Comparison of ENCODE assay signal across 18 cellular contexts in genomic region chr2:60534034-60534393, GRCh38. TPM values are rescaled to one million over a fixed set of nuclear protein-coding genes. Genes with fewer than 3 reads are reported as not detected.
DNase-seq lines count a peak whose midpoint lies in the region; ATAC-seq and TF ChIP-seq lines count a peak whose summit lies in the region.
"Had no signal": no experiment of that assay in that cellular context is flagged by ENCODE, and none has a peak within 500 bp of the region (broad histone marks: within the 10 kb centered on the region; RNA-seq: fewer than 3 reads in every experiment).

No MANE protein-coding gene starts in this region.

- H2AFZ ChIP-seq in neural cell (ENCODE audit: low read depth, low read length): no peak overlapping the region

- H3K27ac ChIP-seq in BLaER1 treated with 17β-estradiol and CSF1 and Interleukin-3, amounts not matched to agents 10 nM and 100 nM: peak overlapping the region in 8 of 11 experiments; percentile 12 to 42 (median 28); a peak in 15 of 22 replicates
- H3K27ac ChIP-seq in HL-60 (replicated peaks) (peak overlapping the region; percentile 38), brain microvascular endothelial cell (no peak overlapping the region), neural cell (ENCODE audit: low read length) (no peak overlapping the region)
- H3K27ac ChIP-seq: gastrocnemius medialis, psoas muscle, RWPE1 had no signal

- H3F3A ChIP-seq in neural cell (ENCODE audit: insufficient read depth, low read length, poor library complexity, severe bottlenecking): no peaks in the 10 kb centered on the region

- peak overlapping the region in 3 of 11 experiments; percentile 4 to 44 (median 15); a peak in 2 of 22 replicates for H3K9ac ChIP-seq in BLaER1 treated with 17β-estradiol and CSF1 and Interleukin-3, amounts not matched to agents 10 nM and 100 nM
- no peak overlapping the region for H3K9ac ChIP-seq in neural cell (ENCODE audit: low read length)

- H3K36me3 Mint-ChIP-seq in activated CD8-positive, alpha-beta memory T cell treated with anti-CD3 and anti-CD28 coated beads, Interleukin-2, amount 10 ng/mL, durations not matched to agents 7 days and 5 days: no peaks in the 10 kb centered on the region
- H3K36me3 Mint-ChIP-seq: immature natural killer cell had no signal

- H3K79me2 ChIP-seq in neural cell (replicated peaks; ENCODE audit: insufficient read depth, low read length): peaks cover 100% of the 10 kb centered on the region

- ATAC-seq in GM21619 (IDR thresholded peaks at IDR 0.05; ENCODE audit: unreplicated experiment): no peak
- no peak for ATAC-seq in GM21825 (IDR thresholded peaks at IDR 0.05; ENCODE audit: unreplicated experiment)
- ATAC-seq in activated CD8-positive, alpha-beta memory T cell treated with anti-CD3 and anti-CD28 coated beads, Interleukin-2, amount 10 ng/mL, durations not matched to agents 7 days and 5 days: no peak
- ATAC-seq: gastrocnemius medialis, psoas muscle had no signal

- no peaks in the 10 kb centered on the region for H3K4me1 Mint-ChIP-seq in activated CD8-positive, alpha-beta memory T cell treated with anti-CD3 and anti-CD28 coated beads, Interleukin-2, amount 10 ng/mL, durations not matched to agents 7 days and 5 days
- H3K4me1 Mint-ChIP-seq: immature natural killer cell had no signal

- DNase-seq in HL-60 (ENCODE audit: low read depth in 1 of 2, low spot score in 1 of 2) (no peak), brain microvascular endothelial cell (no peak), dedifferentiated amniotic fluid mesenchymal stem cell (ENCODE audit: extremely low spot score) (no peak)
- DNase-seq in activated CD8-positive, alpha-beta memory T cell treated with anti-CD3 and anti-CD28 coated beads, Interleukin-2, amount 10 ng/mL, durations not matched to agents 7 days and 5 days: no peak
- DNase-seq: activated CD4-positive, alpha-beta T cell treated with anti-CD3 and anti-CD28 coated beads, Interleukin-2, amount 50 U/mL, for 48 hours; activated effector memory CD4-positive, alpha-beta T cell treated with Interleukin-2 at 50 U/mL for 16 hours; effector CD4-positive, alpha-beta T cell; gastrocnemius medialis; immature natural killer cell; NCI-H510A; psoas muscle; stimulated activated CD8-positive, alpha-beta memory T cell treated with anti-CD3 and anti-CD28 coated beads, Interleukin-4, amount 100 ng/mL, for 48 hours; T1000 had no signal

- CTCF ChIA-PET in activated CD8-positive, alpha-beta memory T cell treated with anti-CD3 and anti-CD28 coated beads, Interleukin-2, amount 10 ng/mL, durations not matched to agents 7 days and 5 days (lab: Charles Lee): interaction anchor here (0.9 to 2.1 kb wide), 2 partner anchors 16 to 48 kb away, joined by 3 to 6 read pairs; no protein-coding TSS in a partner anchor

- peaks cover 55 to 100% (median 92%) of the 10 kb centered on the region in 10 experiments for H3K4me1 ChIP-seq in BLaER1 treated with 17β-estradiol and CSF1 and Interleukin-3, amounts not matched to agents 10 nM and 100 nM
- H3K4me1 ChIP-seq: gastrocnemius medialis, psoas muscle had no signal

- no peak overlapping the region for H3K4me3 Mint-ChIP-seq in activated CD8-positive, alpha-beta memory T cell treated with anti-CD3 and anti-CD28 coated beads, Interleukin-2, amount 10 ng/mL, durations not matched to agents 7 days and 5 days
- H3K4me3 Mint-ChIP-seq: immature natural killer cell had no signal

- no peak overlapping the region for H3K4me3 ChIP-seq in BLaER1 treated with 17β-estradiol and CSF1 and Interleukin-3, amounts not matched to agents 10 nM and 100 nM
- H3K4me3 ChIP-seq in HL-60 (replicated peaks; ENCODE audit: insufficient read depth, low read length) (no peak overlapping the region), brain microvascular endothelial cell (ENCODE audit: low read depth, low read length) (no peak overlapping the region), neural cell (ENCODE audit: low read length) (peak overlapping the region; percentile 35)
- H3K4me3 ChIP-seq: gastrocnemius medialis, psoas muscle had no signal

- no peaks in the 10 kb centered on the region for H3K9me2 ChIP-seq in neural cell (ENCODE audit: insufficient read depth, low read length)

- H4K20me1 ChIP-seq in BLaER1 treated with 17β-estradiol and CSF1 and Interleukin-3, amounts not matched to agents 10 nM and 100 nM: peaks cover 0 to 90% (median 18%) of the 10 kb centered on the region in 11 experiments; a peak in 13 of 22 replicates
- no peaks in the 10 kb centered on the region for H4K20me1 ChIP-seq in neural cell (ENCODE audit: insufficient read depth)

- in situ Hi-C loops in brain microvascular endothelial cell (cut with HindIII; ENCODE audit: low pct_ligation_motif_present, low sequenced_read_pairs): no loop called here

- H3K4me2 ChIP-seq in BLaER1 treated with 17β-estradiol and CSF1 and Interleukin-3, amounts not matched to agents 10 nM and 100 nM: peak overlapping the region; percentile 43 to 71 (median 53); a peak in 21 of 22 replicates
- H3K4me2 ChIP-seq in neural cell (ENCODE audit: low read length): no peak overlapping the region

- no peak for TF ChIP-seq EP300 in neural cell (conservative IDR thresholded peaks at IDR 0.05; ENCODE audit: poor library complexity, severe bottlenecking)

- H3K36me3 ChIP-seq in BLaER1 treated with 17β-estradiol and CSF1 and Interleukin-3, amounts not matched to agents 10 nM and 100 nM: peaks cover 0 to 75% (median 42%) of the 10 kb centered on the region in 11 experiments; a peak in 17 of 22 replicates
- H3K36me3 ChIP-seq in brain microvascular endothelial cell (replicated peaks): no peaks in the 10 kb centered on the region
- H3K36me3 ChIP-seq in neural cell (ENCODE audit: insufficient read depth, low read length): no peaks in the 10 kb centered on the region
- H3K36me3 ChIP-seq: gastrocnemius medialis had no signal

- no peaks in the 10 kb centered on the region for H3K9me3 ChIP-seq in BLaER1 treated with 17β-estradiol and CSF1 and Interleukin-3, amounts not matched to agents 10 nM and 100 nM (replicated peaks in 1 of 11)
- no peaks in the 10 kb centered on the region for H3K9me3 ChIP-seq in neural cell (ENCODE audit: low read length)
- H3K9me3 ChIP-seq: gastrocnemius medialis, psoas muscle had no signal

- H3K27ac Mint-ChIP-seq in activated CD8-positive, alpha-beta memory T cell treated with anti-CD3 and anti-CD28 coated beads, Interleukin-2, amount 10 ng/mL, durations not matched to agents 7 days and 5 days: no peak overlapping the region
- H3K27ac Mint-ChIP-seq: immature natural killer cell had no signal

- no peaks in the 10 kb centered on the region for H3K9me3 Mint-ChIP-seq in activated CD8-positive, alpha-beta memory T cell treated with anti-CD3 and anti-CD28 coated beads, Interleukin-2, amount 10 ng/mL, durations not matched to agents 7 days and 5 days (ENCODE audit: low read depth)

- no peak for TF ChIP-seq CTCF in HL-60 (IDR thresholded peaks at IDR 0.05; ENCODE audit: insufficient read depth, low read length)
- TF ChIP-seq CTCF in brain microvascular endothelial cell (IDR thresholded peaks at IDR 0.05; ENCODE audit: low read depth, low read length, missing control alignments): peak; percentile 6
- TF ChIP-seq CTCF in neural cell (IDR thresholded peaks at IDR 0.05; ENCODE audit: poor library complexity, severe bottlenecking): no peak

- no peaks in the 10 kb centered on the region for H3K27me3 ChIP-seq in BLaER1 treated with 17β-estradiol and CSF1 and Interleukin-3, amounts not matched to agents 10 nM and 100 nM
- H3K27me3 ChIP-seq in HL-60 (ENCODE audit: insufficient read depth, poor library complexity, severe bottlenecking) (no peaks in the 10 kb centered on the region), brain microvascular endothelial cell (replicated peaks) (no peaks in the 10 kb centered on the region), neural cell (ENCODE audit: insufficient read depth, low read depth, low read length) (no peaks in the 10 kb centered on the region)

- peaks cover 70% of the 10 kb centered on the region for H3K27me3 Mint-ChIP-seq in activated CD8-positive, alpha-beta memory T cell treated with anti-CD3 and anti-CD28 coated beads, Interleukin-2, amount 10 ng/mL, durations not matched to agents 7 days and 5 days

- TF ChIP-seq RAD21 in neural cell (conservative IDR thresholded peaks at IDR 0.05): no peak

TF ChIP-seq in neural cell, 6 proteins besides CTCF, POLR2A, EP300 and RAD21:
- TF ChIP-seq TAF1 (IDR thresholded peaks at IDR 0.05; ENCODE audit: low read depth) (no peak), POLR2AphosphoS5 (IDR thresholded peaks at IDR 0.05) (no peak), REST (IDR thresholded peaks at IDR 0.05; ENCODE audit: borderline replicate concordance) (no peak), EZH2 (IDR thresholded peaks at IDR 0.05; ENCODE audit: borderline replicate concordance, insufficient read depth, low read length, poor library complexity, severe bottlenecking) (no peak), MXI1 (conservative IDR thresholded peaks at IDR 0.05; ENCODE audit: poor library complexity, severe bottlenecking) (no peak), SMC3 (conservative IDR thresholded peaks at IDR 0.05; ENCODE audit: poor library complexity) (no peak)

RNA-seq across cellular contexts. Expression of gene BCL11A, which starts 19.4 kb away (rescaled TPM):
- 44.0 and 54.2 TPM in 2 replicates for polyA plus RNA-seq in neural cell
- polyA minus RNA-seq in neural cell: 117 and 150 TPM in 2 replicates
- not detected for total RNA-seq in activated CD8-positive, alpha-beta memory T cell treated with anti-CD3 and anti-CD28 coated beads, Interleukin-2, amount 10 ng/mL, durations not matched to agents 7 days and 5 days

Comparison
In these comparisons a context has a peak if more than half of its experiments do, and no peak if none do; other contexts are left out.
1. H3K27ac ChIP-seq: peak in BLaER1 treated with 17β-estradiol and CSF1 and Interleukin-3, amounts not matched to agents 10 nM and 100 nM (8 of 11) and HL-60 (single experiment); none in brain microvascular endothelial cell (single experiment) and neural cell (single experiment).